Comparison of ENCODE assay signal across 17 cellular contexts in the genomic region with DNA sequence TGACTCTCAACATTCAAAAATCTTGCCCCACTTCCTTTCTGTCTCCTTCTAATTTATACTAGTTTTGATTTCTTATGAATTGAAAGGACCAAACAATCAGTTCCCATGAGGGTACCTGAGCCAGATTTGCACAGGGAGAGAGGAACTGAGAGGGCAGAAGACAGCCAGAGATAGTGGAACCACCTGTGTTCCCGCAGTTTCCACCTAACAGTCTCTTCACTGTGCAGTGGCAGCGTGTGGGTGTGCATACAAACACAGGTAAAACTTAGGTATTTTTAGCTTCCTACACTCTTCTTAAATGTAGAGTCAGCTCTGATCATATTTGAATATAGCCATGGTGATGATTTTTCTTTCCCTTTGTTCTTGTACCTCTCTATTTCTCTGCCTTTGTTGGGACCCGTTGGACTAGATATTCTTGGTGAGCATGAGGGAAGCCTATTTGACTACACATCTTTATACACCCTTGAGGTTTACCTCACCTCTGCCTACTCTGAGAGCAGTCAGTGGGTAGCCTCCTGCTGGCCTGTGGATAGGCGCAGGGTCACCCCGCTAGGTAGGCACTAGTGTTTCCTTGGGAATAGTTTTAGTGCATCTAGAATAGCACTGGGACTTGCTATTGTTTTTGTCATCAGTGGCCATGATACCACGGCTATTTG. TPM values are rescaled to one million over a fixed set of nuclear protein-coding genes. Genes with fewer than 3 reads are reported as not detected.
A peak's percentile ranks its signal among the peaks of the same experiment; 100 is the strongest.
DNase-seq lines count a peak whose midpoint lies in the region; ATAC-seq and TF ChIP-seq lines count a peak whose summit lies in the region.
"Had no signal": no experiment of that assay in that cellular context is flagged by ENCODE, and none has a peak within 500 bp of the region (broad histone marks: within the 10 kb centered on the region; RNA-seq: fewer than 3 reads in every experiment).

No MANE protein-coding gene starts in this region.

- peak overlapping the region; percentile 13; the same call in 1 of the 2 replicates for H2AFZ ChIP-seq in MM.1S (ENCODE audit: low read length)
- H2AFZ ChIP-seq: GM23248 had no signal

- H3K4me1 ChIP-seq in MM.1S (ENCODE audit: low read length) = peaks cover 40% of the 10 kb centered on the region
- peaks cover 15 to 21% of the 10 kb centered on the region in 2 donors for H3K4me1 ChIP-seq in adrenal gland (replicated peaks in 1 of 2)

- peak overlapping the region; percentile 37; the same call in 1 of the 2 replicates for H3K9ac ChIP-seq in MM.1S (ENCODE audit: low read length)
- H3K9ac ChIP-seq: GM23248 had no signal

- no peaks in the 10 kb centered on the region for H3K9me3 ChIP-seq in MM.1S (replicated peaks; ENCODE audit: insufficient read depth, low read length)
- no peaks in the 10 kb centered on the region for H3K9me3 ChIP-seq in adrenal gland (replicated peaks in 1 of 3)
- H3K9me3 ChIP-seq: A549, upper lobe of left lung had no signal

- intact Hi-C loops in Calu3 (cut with micrococcal nuclease; ENCODE audit: unreplicated experiment) (loop anchor here (5.0 kb wide), 1 partner anchor 89 kb away; no protein-coding TSS in a partner anchor), adrenal gland (cut with DNase I) (no loop called here)

- ATAC-seq in GM19035 (IDR thresholded peaks at IDR 0.05; ENCODE audit: unreplicated experiment) = peak; percentile 59
- ATAC-seq in HG02642 (IDR thresholded peaks at IDR 0.05; ENCODE audit: poor library complexity, unreplicated experiment) = peak; percentile 80
- ATAC-seq: A549, Right ventricle myocardium inferior had no signal

- peaks cover 61% of the 10 kb centered on the region for H3K79me2 ChIP-seq in MM.1S (ENCODE audit: low read length)

- no peaks in the 10 kb centered on the region for H3K9me3 Mint-ChIP-seq in Calu3 (ENCODE audit: low read depth, unreplicated experiment)
- H3K9me3 Mint-ChIP-seq: T-helper 2 cell treated with Interferon-gamma antibody and Interleukin-4, amounts not matched to agents 5 μg/mL and 100 μg/mL, for 36 hours had no signal

- H3K27ac ChIP-seq in MM.1S (ENCODE audit: low read length) (peak overlapping the region; percentile 66), adrenal gland (no peak overlapping the region)
- H3K27ac ChIP-seq: epithelial cell of prostate, GM23248, heart left ventricle had no signal

- DNase-seq in Calu3 = no peak
- peak; percentile 76 for DNase-seq in MM.1S
- no peak for DNase-seq in DMS79 (lab: John Stamatoyannopoulos, UW)
- DNase-seq in cerebellar nuclear complex (lab: John Stamatoyannopoulos, UW) = no peak
- DNase-seq in adrenal gland = no peak
- no peak for DNase-seq in DMS 273 (lab: John Stamatoyannopoulos, UW; ENCODE audit: unreplicated experiment)
- DNase-seq: activated T-cell treated with anti-CD3 and anti-CD28 coated beads, Interleukin-2, amount 50 U/mL, for 1 hour; GM23248; heart left ventricle; stimulated activated CD4-positive, alpha-beta T cell treated with anti-CD3 and anti-CD28 coated beads, Interleukin-4, amount 100 ng/mL, for 1 hour had no signal

- H3K27ac Mint-ChIP-seq in Calu3 (ENCODE audit: unreplicated experiment) = peak overlapping the region; percentile 45
- H3K27ac Mint-ChIP-seq: T-helper 2 cell treated with Interferon-gamma antibody and Interleukin-4, amounts not matched to agents 5 μg/mL and 100 μg/mL, for 36 hours had no signal

- peaks cover 41% of the 10 kb centered on the region for H3F3A ChIP-seq in MM.1S (ENCODE audit: insufficient read depth, low read length)

- H3K9me2 ChIP-seq in MM.1S (replicated peaks; ENCODE audit: insufficient read depth, low read length) = no peaks in the 10 kb centered on the region

- TF ChIP-seq CTCF in Calu3 (IDR thresholded peaks at IDR 0.05; ENCODE audit: unreplicated experiment) (no peak), MM.1S (IDR thresholded peaks at IDR 0.05; ENCODE audit: low read length) (peak; percentile 38), adrenal gland (IDR thresholded peaks at IDR 0.05) (no peak)

- H3K36me3 Mint-ChIP-seq in Calu3 (ENCODE audit: insufficient read depth, unreplicated experiment) = peaks cover 13% of the 10 kb centered on the region

- H4K20me1 ChIP-seq in MM.1S (ENCODE audit: insufficient read depth, low read length) = no peaks in the 10 kb centered on the region

- H3K36me3 ChIP-seq in MM.1S (replicated peaks; ENCODE audit: insufficient read depth, low read length) (no peaks in the 10 kb centered on the region), adrenal gland (replicated peaks in 1 of 2) (no peaks in the 10 kb centered on the region)
- H3K36me3 ChIP-seq: heart left ventricle, upper lobe of left lung had no signal

- peak overlapping the region; percentile 93 for H3K4me2 ChIP-seq in MM.1S (ENCODE audit: low read depth, low read length)

- BruUV-seq in Calu3 (replicated peaks; lab: Mats Ljungman, UMichigan) = no TSS peak

- H3K4me3 Mint-ChIP-seq in Calu3 (ENCODE audit: low read depth, unreplicated experiment) = no peak overlapping the region
- H3K4me3 Mint-ChIP-seq: T-helper 2 cell treated with Interferon-gamma antibody and Interleukin-4, amounts not matched to agents 5 μg/mL and 100 μg/mL, for 36 hours had no signal

- TF ChIP-seq POLR2A in adrenal gland (IDR thresholded peaks at IDR 0.05) = no peak

- H3K4me1 Mint-ChIP-seq in Calu3 (ENCODE audit: low read depth, unreplicated experiment) = peaks cover 75% of the 10 kb centered on the region

- H3K4me3 ChIP-seq in MM.1S (ENCODE audit: low read length) (peak overlapping the region; percentile 64), adrenal gland (no peak overlapping the region)
- H3K4me3 ChIP-seq: A549, GM23248, heart left ventricle, upper lobe of left lung had no signal

- H3K27me3 ChIP-seq in MM.1S (replicated peaks; ENCODE audit: insufficient read depth, low read length) (no peaks in the 10 kb centered on the region), adrenal gland (no peaks in the 10 kb centered on the region)
- H3K27me3 ChIP-seq: heart left ventricle, upper lobe of left lung had no signal

- 92 to 97% (median 95%) methylated on average over 6 of the region's 6 CpGs for WGBS in adrenal gland, 4 donors

- CTCF ChIA-PET in Calu3 (lab: Charles Lee) = interaction anchor here (1.0 kb wide), 1 partner anchor 9 kb away, joined by 3 read pairs; no protein-coding TSS in a partner anchor

- no peaks in the 10 kb centered on the region for H3K27me3 Mint-ChIP-seq in Calu3 (ENCODE audit: unreplicated experiment)

RNA-seq across cellular contexts. Expression of a gene that starts 58.8 kb away (rescaled TPM):
- 102 and 114 TPM in 2 replicates for total RNA-seq in Calu3 (2022)
- 10 to 100 TPM; 34.4 to 66.0 (median 50.9) TPM for total RNA-seq in adrenal gland
- polyA plus RNA-seq in adrenal gland = 10 to 100 TPM; 30.1 to 46.8 (median 45.4) TPM
